In genomic region chr4:159107203-159107921, GRCh38 we compare ENCODE assay signal across 14 cellular contexts. TPM values are rescaled to one million over a fixed set of nuclear protein-coding genes. Genes with fewer than 3 reads are reported as not detected.
A peak's percentile ranks its signal among the peaks of the same experiment; 100 is the strongest.
DNase-seq lines count a peak whose midpoint lies in the region; ATAC-seq, FAIRE-seq and TF ChIP-seq lines count a peak whose summit lies in the region.
"Had no signal": no experiment of that assay in that cellular context is flagged by ENCODE, and none has a peak within 500 bp of the region (broad histone marks: within the 10 kb centered on the region; RNA-seq: fewer than 3 reads in every experiment).

No MANE protein-coding gene starts in this region.

- TF ChIP-seq CTCF in endothelial cell of umbilical vein (IDR thresholded peaks at IDR 0.05; ENCODE audit: extremely low read depth in 1 of 2, insufficient read depth in 1 of 2, low read depth in 1 of 2, low read length in 2 of 2) (no peak), OCI-LY7 (conservative IDR thresholded peaks at IDR 0.05; ENCODE audit: low read length) (no peak)

- H3K4me2 ChIP-seq in endothelial cell of umbilical vein (ENCODE audit: insufficient read depth, low read length) (peak overlapping the region; percentile 91), skeletal muscle satellite cell (ENCODE audit: low read length) (peak overlapping the region; percentile 89), OCI-LY7 (ENCODE audit: low read length) (no peak overlapping the region)

- DNase-seq in activated T-cell treated with anti-CD3 and anti-CD28 coated beads, Interleukin-2, amount 50 U/mL, for 4 hours = no peak
- DNase-seq in activated T-cell treated with anti-CD3 and anti-CD28 coated beads for 4 hours (no peak), OCI-M1 (lab: John Stamatoyannopoulos, UW) (peak; percentile 55), endothelial cell of umbilical vein (ENCODE audit: low read depth, low spot score) (peak; percentile 50), SIG-M5 (lab: John Stamatoyannopoulos, UW) (no peak), OCI-LY7 (ENCODE audit: low spot score) (no peak), HT-29 (ENCODE audit: low spot score) (no peak)
- DNase-seq: activated CD4-positive, alpha-beta T cell treated with anti-CD3 and anti-CD28 coated beads for 48 hours; aorta; DND-41; islet precursor cell; NCI-H1436 had no signal

- H3K27ac ChIP-seq in endothelial cell of umbilical vein (ENCODE audit: insufficient read depth, low read depth, low read length) (peak overlapping the region; percentile 96), OCI-LY7 (ENCODE audit: low read depth, low read length, poor library complexity, severe bottlenecking) (no peak overlapping the region)
- H3K27ac ChIP-seq: neutrophil had no signal

- H3K9me1 ChIP-seq in endothelial cell of umbilical vein (replicated peaks; ENCODE audit: control insufficient read depth, extremely low read depth, insufficient read depth, low read length) = no peaks in the 10 kb centered on the region

- peak in 1 of 2 donors; percentile 8 for ATAC-seq in activated T-cell treated with anti-CD3 and anti-CD28 coated beads, Interleukin-2, amount 50 U/mL, for 4 hours

- H3K9me2 ChIP-seq in OCI-LY7 (ENCODE audit: insufficient read depth, low read length) = no peaks in the 10 kb centered on the region

- H3K79me2 ChIP-seq in endothelial cell of umbilical vein (ENCODE audit: control insufficient read depth, insufficient read depth, low read length) (peaks cover 81% of the 10 kb centered on the region), OCI-LY7 (ENCODE audit: insufficient read depth, low read depth, low read length) (no peaks in the 10 kb centered on the region)

- no peaks in the 10 kb centered on the region for H3K36me3 ChIP-seq in endothelial cell of umbilical vein (ENCODE audit: control insufficient read depth in 2 of 2, extremely low read depth in 1 of 2, insufficient read depth in 2 of 2, low read length in 2 of 2)
- H3K36me3 ChIP-seq in skeletal muscle satellite cell (ENCODE audit: insufficient read depth, low read length) = no peaks in the 10 kb centered on the region
- no peaks in the 10 kb centered on the region for H3K36me3 ChIP-seq in OCI-LY7 (ENCODE audit: insufficient read depth, low read length)
- H3K36me3 ChIP-seq: neutrophil had no signal

- dilution Hi-C loops in endothelial cell of umbilical vein (cut with MboI; ENCODE audit: extremely low pct_ligation_motif_present, low sequenced_read_pairs) = no loop called here

- H3K9ac ChIP-seq in endothelial cell of umbilical vein (replicated peaks; ENCODE audit: extremely low read depth, insufficient read depth, low read length) (no peak overlapping the region), skeletal muscle satellite cell (ENCODE audit: low read depth, low read length) (no peak overlapping the region)

- H3K4me1 ChIP-seq in endothelial cell of umbilical vein (ENCODE audit: control insufficient read depth, extremely low read depth, insufficient read depth, low read length) (peaks cover 30% of the 10 kb centered on the region), skeletal muscle satellite cell (ENCODE audit: control insufficient read depth, insufficient read depth, low read length) (peaks cover 31% of the 10 kb centered on the region), OCI-LY7 (ENCODE audit: insufficient read depth, low read length, poor library complexity, severe bottlenecking) (peaks cover 7% of the 10 kb centered on the region)

- peaks cover 18% of the 10 kb centered on the region for H4K20me1 ChIP-seq in endothelial cell of umbilical vein (replicated peaks; ENCODE audit: control insufficient read depth, extremely low read depth, insufficient read depth, low read length)
- H4K20me1 ChIP-seq in OCI-LY7 (ENCODE audit: insufficient read depth, low read length) = peaks cover 16% of the 10 kb centered on the region

- CTCF ChIA-PET in endothelial cell of umbilical vein (lab: Charles Lee) = interaction anchor here (0.8 to 4.1 kb wide), 14 partner anchors 9 to 250 kb away, joined by 3 to 36 read pairs (median 4); no protein-coding TSS in a partner anchor
- CTCF ChIA-PET in OCI-LY7 (lab: Charles Lee; ENCODE audit: unreplicated experiment) = no interaction called here

- no peaks in the 10 kb centered on the region for H3K9me3 Mint-ChIP-seq in activated T-cell treated with anti-CD3 and anti-CD28 coated beads, Interleukin-2, amount 50 U/mL, for 4 hours

- H3K4me3 ChIP-seq in endothelial cell of umbilical vein (replicated peaks in 1 of 3; ENCODE audit: insufficient read depth in 1 of 3, low read depth in 1 of 3, low read length in 3 of 3) = peak overlapping the region in 1 of 3 experiments; percentile 84
- no peak overlapping the region for H3K4me3 ChIP-seq in skeletal muscle satellite cell (ENCODE audit: low read length)
- no peak overlapping the region for H3K4me3 ChIP-seq in OCI-LY7 (ENCODE audit: low read depth, low read length, poor library complexity, severe bottlenecking)

- POLR2A ChIA-PET in endothelial cell of umbilical vein (lab: Charles Lee) = no interaction called here
- POLR2A ChIA-PET in OCI-LY7 (lab: Charles Lee) = interaction anchor here (0.6 to 1.5 kb wide), 3 partner anchors 13 to 341 kb away, joined by 3 to 4 read pairs (median 3); no protein-coding TSS in a partner anchor

- peak overlapping the region; percentile 68 for H3K4me3 Mint-ChIP-seq in activated T-cell treated with anti-CD3 and anti-CD28 coated beads, Interleukin-2, amount 50 U/mL, for 4 hours

- intact Hi-C loops in endothelial cell of umbilical vein (cut with micrococcal nuclease) (loop anchor here (1.0 kb wide), 1 partner anchor 10 kb away; no protein-coding TSS in a partner anchor), OCI-LY7 (cut with micrococcal nuclease; ENCODE audit: unreplicated experiment) (no loop called here)

- TF ChIP-seq POLR2A in endothelial cell of umbilical vein (IDR thresholded peaks at IDR 0.05; ENCODE audit: low read depth, low read length) = no peak

- peaks cover 9% of the 10 kb centered on the region for H3K36me3 Mint-ChIP-seq in activated T-cell treated with anti-CD3 and anti-CD28 coated beads, Interleukin-2, amount 50 U/mL, for 4 hours (ENCODE audit: insufficient read depth)

- H3K27me3 Mint-ChIP-seq in activated T-cell treated with anti-CD3 and anti-CD28 coated beads, Interleukin-2, amount 50 U/mL, for 4 hours (ENCODE audit: low read depth) = no peaks in the 10 kb centered on the region

- H2AFZ ChIP-seq in endothelial cell of umbilical vein (ENCODE audit: low read depth, low read length) (no peak overlapping the region), OCI-LY7 (ENCODE audit: low read length) (no peak overlapping the region)

- H3K9me3 ChIP-seq in endothelial cell of umbilical vein (replicated peaks; ENCODE audit: control insufficient read depth, insufficient read depth, low read length) (no peaks in the 10 kb centered on the region), skeletal muscle satellite cell (replicated peaks; ENCODE audit: low read length) (no peaks in the 10 kb centered on the region), OCI-LY7 (ENCODE audit: low read length) (no peaks in the 10 kb centered on the region)
- H3K9me3 ChIP-seq: neutrophil had no signal

- H3K27me3 ChIP-seq in endothelial cell of umbilical vein (ENCODE audit: control insufficient read depth in 2 of 2, insufficient read depth in 2 of 2, low read length in 2 of 2) = no peaks in the 10 kb centered on the region
- no peaks in the 10 kb centered on the region for H3K27me3 ChIP-seq in skeletal muscle satellite cell (ENCODE audit: control insufficient read depth, insufficient read depth, low read length)

- peaks cover 53% of the 10 kb centered on the region for H3K4me1 Mint-ChIP-seq in activated T-cell treated with anti-CD3 and anti-CD28 coated beads, Interleukin-2, amount 50 U/mL, for 4 hours (ENCODE audit: low read depth)

- FAIRE-seq in endothelial cell of umbilical vein (lab: Jason Lieb, UNC) = peak; percentile 70

- BruUV-seq in endothelial cell of umbilical vein (replicated peaks; lab: Mats Ljungman, UMichigan) (no TSS peak), OCI-LY7 (replicated peaks; lab: Mats Ljungman, UMichigan) (no TSS peak)

TF ChIP-seq in endothelial cell of umbilical vein, 7 proteins besides CTCF, POLR2A, EP300 and RAD21:
- peak; percentile 59 for TF ChIP-seq FOS (IDR thresholded peaks at IDR 0.05; ENCODE audit: borderline replicate concordance, insufficient read depth, low read length)
- TF ChIP-seq JUN (IDR thresholded peaks at IDR 0.05; ENCODE audit: borderline replicate concordance, insufficient read depth, insufficient read length, low read depth) = no peak

RNA-seq across cellular contexts. Expression of gene RAPGEF2, which starts 4.5 kb away (rescaled TPM):
- 10 to 100 TPM; 47.8 to 50.0 (median 49.3) TPM for total RNA-seq in activated T-cell treated with anti-CD3 and anti-CD28 coated beads, Interleukin-2, amount 50 U/mL, for 4 hours
- total RNA-seq in endothelial cell of umbilical vein (55.2 and 61.6 TPM in 2 replicates), OCI-LY7 (2022) (6.5 and 8.4 TPM in 2 replicates)
- 25.4 and 28.7 TPM in 2 replicates for polyA plus RNA-seq in endothelial cell of umbilical vein
- 25.9 and 27.1 TPM in 2 replicates for polyA plus RNA-seq in endothelial cell of umbilical vein (2011; cell fraction: cytosol; rRNA removed)
- polyA plus RNA-seq in endothelial cell of umbilical vein (2011; cell fraction: nucleus; rRNA removed) = 95.5 and 109 TPM in 2 replicates
- polyA plus RNA-seq in endothelial cell of umbilical vein (2012) = 33.4 and 42.7 TPM in 2 replicates
- polyA minus RNA-seq in endothelial cell of umbilical vein = 163 and 181 TPM in 2 replicates
- 13.7 TPM for polyA minus RNA-seq in endothelial cell of umbilical vein (2011; cell fraction: cytosol; rRNA and poly(A)+ RNA removed)
- polyA minus RNA-seq in endothelial cell of umbilical vein (2011; cell fraction: nucleus; rRNA and poly(A)+ RNA removed) = 126 and 179 TPM in 2 replicates
- 26.4 and 29.5 TPM in 2 replicates for total RNA-seq in skeletal muscle satellite cell (2012; rRNA removed)
- total RNA-seq in OCI-LY7 (2014; rRNA removed; shearing (Covaris generic)) = 4.6 and 4.7 TPM in 2 replicates
- 10.8 and 13.0 TPM in 2 replicates for total RNA-seq in HT-29 (2014; rRNA removed; shearing (Covaris generic))

Comparison
In these comparisons a context has a peak if more than half of its experiments do, and no peak if none do; other contexts are left out.
1. DNase-seq: peak in OCI-M1 (single experiment) and endothelial cell of umbilical vein (single experiment); none in activated T-cell treated with anti-CD3 and anti-CD28 coated beads, Interleukin-2, amount 50 U/mL, for 4 hours (single experiment), activated T-cell treated with anti-CD3 and anti-CD28 coated beads for 4 hours (single experiment), SIG-M5 (single experiment), OCI-LY7 (single experiment) and HT-29 (single experiment).